Comparison of ENCODE assay signal across 19 cellular contexts in the genomic region with DNA sequence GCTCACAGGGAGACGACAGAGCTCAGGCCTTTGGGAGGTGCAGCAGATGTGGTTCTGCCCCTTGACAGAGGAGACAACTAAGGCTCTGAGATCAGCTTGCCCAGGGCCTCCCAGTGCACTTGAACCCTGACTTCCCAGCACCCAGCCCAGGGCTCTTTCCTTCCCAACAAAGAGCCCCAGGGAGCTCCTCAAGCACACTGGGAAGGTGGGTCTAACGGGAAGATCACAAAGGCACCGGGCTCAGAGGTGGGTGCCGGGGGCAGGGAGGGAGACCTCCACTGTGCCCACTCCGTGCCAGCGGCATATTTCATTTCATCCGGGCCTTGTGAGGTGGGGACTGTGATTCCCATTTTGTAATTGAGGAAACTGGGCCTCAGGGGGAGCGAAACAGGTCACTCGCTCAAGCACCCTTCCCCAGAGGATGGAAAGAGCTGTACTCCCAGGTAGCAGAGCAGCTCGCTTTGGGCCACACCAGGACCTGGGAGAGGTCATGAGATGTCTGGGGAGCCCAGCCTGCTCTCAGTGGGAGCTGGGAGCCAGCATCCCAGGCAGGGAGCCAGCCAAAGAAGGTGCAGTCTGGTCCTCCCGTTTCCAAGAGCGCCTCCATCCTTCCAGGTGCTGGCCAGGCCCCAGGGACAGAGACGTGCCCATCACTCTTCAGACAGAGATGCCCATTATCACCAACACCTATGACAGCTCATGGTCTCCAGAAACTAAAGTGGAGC.
DNase-seq lines count a peak whose midpoint lies in the region; ATAC-seq, FAIRE-seq and TF ChIP-seq lines count a peak whose summit lies in the region.
"Had no signal": no experiment of that assay in that cellular context is flagged by ENCODE, and none has a peak within 500 bp of the region (broad histone marks: within the 10 kb centered on the region; RNA-seq: fewer than 3 reads in every experiment).

No MANE protein-coding gene starts in this region.

- H3K4me3 Mint-ChIP-seq in CD4-positive, CD25-positive, alpha-beta regulatory T cell, result peak overlapping the region in 3 of 4 donors; percentile 11 to 81 (median 43)

- no peak overlapping the region for H2AFZ ChIP-seq in H1 (ENCODE audit: low read length)

- no peak overlapping the region for H4K91ac ChIP-seq in H1 (replicated peaks; ENCODE audit: insufficient read length, low read length)

- H2BK5ac ChIP-seq in H1 (ENCODE audit: low read depth, low read length), result 0 out of 2 replicates have a peak overlapping the region, but pooled peaks have one; percentile 44

- TF ChIP-seq RAD21 in H1 (IDR thresholded peaks at IDR 0.05 in 1 of 2, conservative IDR thresholded peaks at IDR 0.05 in 1 of 2; ENCODE audit: low read depth in 2 of 2, low read length in 2 of 2), result no peak

- no peaks in the 10 kb centered on the region for H3K36me3 ChIP-seq in CD4-positive, CD25-positive, alpha-beta regulatory T cell (ENCODE audit: control insufficient read depth, insufficient read depth, low read length)
- H3K36me3 ChIP-seq in H1 (ENCODE audit: control insufficient read depth in 2 of 4, insufficient read depth in 4 of 4, low read length in 3 of 4), result no peaks in the 10 kb centered on the region; a peak in 1 of 8 replicates
- no peaks in the 10 kb centered on the region for H3K36me3 ChIP-seq in gastrocnemius medialis

- H4K5ac ChIP-seq in H1 (ENCODE audit: insufficient read length, low read depth, low read length), result no peak overlapping the region

- no peak for FAIRE-seq in H1 (lab: Jason Lieb, UNC)
- FAIRE-seq: GM19239, RCC 7860 had no signal

- no peaks in the 10 kb centered on the region for H3K9me3 ChIP-seq in CD4-positive, CD25-positive, alpha-beta regulatory T cell (ENCODE audit: control insufficient read depth in 2 of 2, low read length in 2 of 2)
- no peaks in the 10 kb centered on the region for H3K9me3 ChIP-seq in H1 (ENCODE audit: insufficient read depth in 2 of 2, low read depth in 1 of 2, low read length in 1 of 2)
- no peaks in the 10 kb centered on the region for H3K9me3 ChIP-seq in gastrocnemius medialis

- peak overlapping the region; percentile 35; the same call in 1 of the 2 replicates for H4K8ac ChIP-seq in H1 (ENCODE audit: extremely low read depth, insufficient read depth, low read length)

- peaks cover 11% of the 10 kb centered on the region; the same call in 1 of the 2 replicates for H3K23me2 ChIP-seq in H1 (ENCODE audit: low read depth, low read length)

- peak overlapping the region; percentile 51 for H3K27ac ChIP-seq in CD4-positive, CD25-positive, alpha-beta regulatory T cell (ENCODE audit: insufficient read depth, low read length, poor library complexity, severe bottlenecking)
- H3K27ac ChIP-seq in H1 (ENCODE audit: low read depth, low read length) (no peak overlapping the region), gastrocnemius medialis (peak overlapping the region in 3 of 4 donors; percentile 27 to 45 (median 42))
- H3K27ac ChIP-seq: HL-60 had no signal

- H3K9me3 Mint-ChIP-seq in CD4-positive, CD25-positive, alpha-beta regulatory T cell, result no peaks in the 10 kb centered on the region
- H3K9me3 Mint-ChIP-seq: CD4-positive, alpha-beta memory T cell had no signal

- H4K20me1 ChIP-seq in H1 (replicated peaks in 1 of 2; ENCODE audit: control insufficient read depth in 1 of 2, insufficient read depth in 2 of 2, low read length in 2 of 2), result peaks cover 0 to 7% of the 10 kb centered on the region in 2 experiments

- no peak overlapping the region for H3K4ac ChIP-seq in H1 (replicated peaks; ENCODE audit: insufficient read length, low read depth, low read length)

- H3K27me3 Mint-ChIP-seq in CD4-positive, CD25-positive, alpha-beta regulatory T cell, result peaks cover 10% of the 10 kb centered on the region

- no peak for ATAC-seq in activated CD4-positive, CD25-positive, alpha-beta regulatory T cell treated with anti-CD3 and anti-CD28 coated beads, Interleukin-2, amount 50 U/mL, for 24 hours
- ATAC-seq in CD4-positive, CD25-positive, alpha-beta regulatory T cell (ENCODE audit: low read depth in 2 of 2), result no peak
- ATAC-seq in gastrocnemius medialis (no peak), GM18511 (IDR thresholded peaks at IDR 0.05; ENCODE audit: unreplicated experiment) (no peak), HG03521 (IDR thresholded peaks at IDR 0.05; ENCODE audit: unreplicated experiment) (no peak)
- ATAC-seq: Right ventricle myocardium inferior had no signal

- in situ Hi-C loops in gastrocnemius medialis (cut with MboI; ENCODE audit: low sequenced_read_pairs in 4 of 4), result no loop called here

- no peak overlapping the region for H3K14ac ChIP-seq in H1 (ENCODE audit: insufficient read length)

- no peak for TF ChIP-seq POLR2A in H1 (IDR thresholded peaks at IDR 0.05; ENCODE audit: control extremely low read depth in 1 of 2, low read depth in 2 of 2, low read length in 2 of 2)
- TF ChIP-seq POLR2A in gastrocnemius medialis (IDR thresholded peaks at IDR 0.05), result no peak

- H3K27me3 ChIP-seq in CD4-positive, CD25-positive, alpha-beta regulatory T cell (ENCODE audit: control insufficient read depth, insufficient read depth, low read length), result no peaks in the 10 kb centered on the region
- no peaks in the 10 kb centered on the region for H3K27me3 ChIP-seq in H1 (replicated peaks in 1 of 4; ENCODE audit: control insufficient read depth in 3 of 4, extremely low read depth in 1 of 4, insufficient read depth in 3 of 4, low read length in 3 of 4)
- H3K27me3 ChIP-seq in gastrocnemius medialis, result peaks cover 10 to 18% (median 17%) of the 10 kb centered on the region in 3 donors

- no peak overlapping the region for H2BK20ac ChIP-seq in H1 (ENCODE audit: low read length)

- H3K18ac ChIP-seq in H1 (ENCODE audit: extremely low read depth, low read length), result no peak overlapping the region

- H3K4me3 ChIP-seq in CD4-positive, CD25-positive, alpha-beta regulatory T cell (ENCODE audit: low read depth, low read length), result no peak overlapping the region
- H3K4me3 ChIP-seq in H1 (ENCODE audit: extremely low read depth in 1 of 4, insufficient read depth in 2 of 4, low read depth in 3 of 4, low read length in 4 of 4) (no peak overlapping the region), gastrocnemius medialis (no peak overlapping the region)

- TF ChIP-seq CTCF in H1 (IDR thresholded peaks at IDR 0.05; ENCODE audit: control extremely low read depth in 1 of 3, insufficient read depth in 1 of 3, low read depth in 1 of 3, low read length in 3 of 3), result no peak
- no peak for TF ChIP-seq CTCF in gastrocnemius medialis (IDR thresholded peaks at IDR 0.05 in 4 of 5, conservative IDR thresholded peaks at IDR 0.05 in 1 of 5)

- no peak for TF ChIP-seq EP300 in H1 (IDR thresholded peaks at IDR 0.05; ENCODE audit: borderline replicate concordance in 1 of 2, low read depth in 2 of 2, low read length in 2 of 2)

- 89% methylated on average over 13 of the region's 13 CpGs; no CpG with 5 or more reads in 1 of the 2 experiments for WGBS in H1 (ENCODE audit: extremely low coverage in 1 of 2, insufficient coverage in 1 of 2, insufficient read length in 1 of 2, insufficient replicate concordance in 2 of 2, low coverage in 1 of 2, low lambda C conversion rate in 2 of 2, missing lambda C conversion rate in 1 of 2), 2 experiments

- no peak overlapping the region for H3K23ac ChIP-seq in H1 (ENCODE audit: insufficient read length)

- no peak overlapping the region for H3K9ac ChIP-seq in H1 (replicated peaks in 1 of 4; ENCODE audit: extremely low read depth in 1 of 4, low read depth in 3 of 4, low read length in 3 of 4)

- DNase-seq in activated CD4-positive, CD25-positive, alpha-beta regulatory T cell treated with anti-CD3 and anti-CD28 coated beads, Interleukin-2, amount 50 U/mL, for 72 hours, result peak; percentile 21
- no peak for DNase-seq in CD4-positive, CD25-positive, alpha-beta regulatory T cell
- DNase-seq in H1 (ENCODE audit: low read depth in 1 of 2, low spot score in 2 of 2) (no peak), gastrocnemius medialis (no peak), NK-92 (lab: John Stamatoyannopoulos, UW; ENCODE audit: unreplicated experiment) (no peak)
- DNase-seq: 8988T; CD4-positive, alpha-beta memory T cell; GF-D8; HCEC 1CT; NCI-H2029 treated with DMSO at 0.1 percent for 48 hours; NCI-H446; NCI-H526 treated with DMSO at 0.1 percent for 48 hours had no signal

- no peak overlapping the region for H2BK15ac ChIP-seq in H1 (ENCODE audit: low read length)

- H3K4me1 ChIP-seq in CD4-positive, CD25-positive, alpha-beta regulatory T cell (ENCODE audit: control insufficient read depth, insufficient read depth, low read length, poor library complexity, severe bottlenecking), result peaks cover 64% of the 10 kb centered on the region
- H3K4me1 ChIP-seq in H1 (replicated peaks in 1 of 4; ENCODE audit: control insufficient read depth in 3 of 4, insufficient read depth in 4 of 4, low read length in 3 of 4) (peaks cover 0 to 11% (median 5%) of the 10 kb centered on the region in 4 experiments; a peak in 6 of 7 replicates), gastrocnemius medialis (peaks cover 18 to 23% of the 10 kb centered on the region in 2 donors)

- H3K36me3 Mint-ChIP-seq in CD4-positive, CD25-positive, alpha-beta regulatory T cell, result no peaks in the 10 kb centered on the region
- H3K36me3 Mint-ChIP-seq: CD4-positive, alpha-beta memory T cell had no signal

- CTCF ChIA-PET in H1 (lab: Charles Lee; ENCODE audit: partially characterized antibody), result interaction anchor here (0.6 to 4.7 kb wide), 13 partner anchors 9 to 1608 kb away, joined by 3 to 20 read pairs (median 6); no protein-coding TSS in a partner anchor

- H3K4me1 Mint-ChIP-seq in CD4-positive, CD25-positive, alpha-beta regulatory T cell, result peaks cover 0 to 57% (median 27%) of the 10 kb centered on the region in 4 donors

- H2BK12ac ChIP-seq in H1 (ENCODE audit: low read depth, low read length), result 0 out of 2 replicates have a peak overlapping the region, but pooled peaks have one; percentile 14

- peak overlapping the region; percentile 58 to 99 (median 68) for H3K27ac Mint-ChIP-seq in CD4-positive, CD25-positive, alpha-beta regulatory T cell

- no peak overlapping the region for H3K56ac ChIP-seq in H1 (replicated peaks; ENCODE audit: insufficient read length, low read depth, low read length)

- no peaks in the 10 kb centered on the region for H3K79me2 ChIP-seq in H1 (ENCODE audit: control insufficient read depth in 1 of 2, insufficient read depth in 2 of 2, low read length in 2 of 2)

- no peak overlapping the region for H3K4me2 ChIP-seq in H1 (ENCODE audit: insufficient read depth in 1 of 2, low read depth in 2 of 2, low read length in 2 of 2)

- intact Hi-C loops in gastrocnemius medialis (cut with DNase I; ENCODE audit: low total_unique reads), result loop anchor here (5.0 to 10.0 kb wide), 2 partner anchors 126 to 163 kb away; no protein-coding TSS in a partner anchor

- no peak overlapping the region for H2BK120ac ChIP-seq in H1 (replicated peaks; ENCODE audit: low read depth, low read length)

- H3K79me1 ChIP-seq in H1 (ENCODE audit: low read depth, low read length), result peaks cover 7% of the 10 kb centered on the region

- POLR2A ChIA-PET in H1 (lab: Charles Lee; ENCODE audit: partially characterized antibody), result no interaction called here

- H2AK5ac ChIP-seq in H1 (ENCODE audit: low read depth, low read length), result 0 out of 2 replicates have a peak overlapping the region, but pooled peaks have one; percentile 24

TF ChIP-seq in H1, 55 proteins besides CTCF, POLR2A, EP300 and RAD21 (continues in another document):
- TF ChIP-seq ASH2L (IDR thresholded peaks at IDR 0.05; ENCODE audit: low read length) (no peak), JUND (IDR thresholded peaks at IDR 0.05; ENCODE audit: low read length) (no peak), BACH1 (IDR thresholded peaks at IDR 0.05; ENCODE audit: low read length) (no peak)
